8 cellular contexts compared by ENCODE assay signal in genomic region chr1:221742555-221743415, GRCh38. TPM values are rescaled to one million over a fixed set of nuclear protein-coding genes. Genes with fewer than 3 reads are reported as not detected.
DNase-seq lines count a peak whose midpoint lies in the region; ATAC-seq lines count a peak whose summit lies in the region.

No MANE protein-coding gene starts in this region.

- no peaks in the 10 kb centered on the region for H3K9me3 Mint-ChIP-seq in activated CD4-positive, alpha-beta memory T cell treated with anti-CD3 and anti-CD28 coated beads, Interleukin-2, amount 10 ng/mL, durations not matched to agents 7 days and 5 days

- peak; percentile 49 for ATAC-seq in GM18909 (IDR thresholded peaks at IDR 0.05; ENCODE audit: poor library complexity, unreplicated experiment)
- peak; percentile 45 for ATAC-seq in HG03175 (IDR thresholded peaks at IDR 0.05; ENCODE audit: unreplicated experiment)

- peak overlapping the region; percentile 78 for H3K4me3 Mint-ChIP-seq in activated CD4-positive, alpha-beta memory T cell treated with anti-CD3 and anti-CD28 coated beads, Interleukin-2, amount 10 ng/mL, durations not matched to agents 7 days and 5 days

- CTCF ChIA-PET in activated CD4-positive, alpha-beta memory T cell treated with anti-CD3 and anti-CD28 coated beads, Interleukin-2, amount 10 ng/mL, durations not matched to agents 7 days and 5 days (lab: Charles Lee), result interaction anchor here (0.8 to 4.8 kb wide), 23 partner anchors 12 to 970 kb away, joined by 3 to 82 read pairs (median 4); partner anchors contain the start of genes AIDA and BROX

- no peaks in the 10 kb centered on the region for H3K36me3 Mint-ChIP-seq in activated CD4-positive, alpha-beta memory T cell treated with anti-CD3 and anti-CD28 coated beads, Interleukin-2, amount 10 ng/mL, durations not matched to agents 7 days and 5 days (ENCODE audit: low read depth)

- POLR2A ChIA-PET in activated CD4-positive, alpha-beta memory T cell treated with anti-CD3 and anti-CD28 coated beads, Interleukin-2, amount 10 ng/mL, durations not matched to agents 7 days and 5 days (lab: Charles Lee), result interaction anchor here (0.6 to 7.7 kb wide), 45 partner anchors 8 to 851 kb away, joined by 3 to 299 read pairs (median 4); no protein-coding TSS in a partner anchor

- peak overlapping the region; percentile 83 for H3K27ac Mint-ChIP-seq in activated CD4-positive, alpha-beta memory T cell treated with anti-CD3 and anti-CD28 coated beads, Interleukin-2, amount 10 ng/mL, durations not matched to agents 7 days and 5 days

- peaks cover 11% of the 10 kb centered on the region for H3K4me1 Mint-ChIP-seq in activated CD4-positive, alpha-beta memory T cell treated with anti-CD3 and anti-CD28 coated beads, Interleukin-2, amount 10 ng/mL, durations not matched to agents 7 days and 5 days

- no peaks in the 10 kb centered on the region for H3K27me3 Mint-ChIP-seq in activated CD4-positive, alpha-beta memory T cell treated with anti-CD3 and anti-CD28 coated beads, Interleukin-2, amount 10 ng/mL, durations not matched to agents 7 days and 5 days

- DNase-seq in Ammon's horn (ENCODE audit: low spot score), result peak; percentile 81
- peak; percentile 62 for DNase-seq in NCI-H526 treated with DMSO at 0.1 percent for 48 hours (lab: John Stamatoyannopoulos, UW)
- peak; percentile 89 for DNase-seq in activated CD4-positive, alpha-beta memory T cell treated with anti-CD3 and anti-CD28 coated beads, Interleukin-2, amount 10 ng/mL, durations not matched to agents 7 days and 5 days
- DNase-seq in effector CD8-positive, alpha-beta T cell (lab: John Stamatoyannopoulos, UW), result peak; percentile 59
- peak; percentile 97 for DNase-seq in mesenteric fat pad (ENCODE audit: low spot score)
- DNase-seq in stimulated activated CD8-positive, alpha-beta memory T cell treated with anti-CD3 and anti-CD28 coated beads, Interleukin-15, amount 100 ng/mL, for 4 hours (ENCODE audit: low read depth in 2 of 2), result peak; percentile 45 to 66

RNA-seq across cellular contexts. Expression of gene DUSP10, which starts 0.9 kb away (rescaled TPM):
- 10 to 100 TPM; 18.8 to 20.5 TPM for total RNA-seq in activated CD4-positive, alpha-beta memory T cell treated with anti-CD3 and anti-CD28 coated beads, Interleukin-2, amount 10 ng/mL, durations not matched to agents 7 days and 5 days
- 5.8 TPM for total RNA-seq in mesenteric fat pad

Comparison
In these comparisons a context has a peak if more than half of its experiments do, and no peak if none do; other contexts are left out.
1. Peak in every context shown above with its lines: DNase-seq and ATAC-seq.